Comparison of ENCODE assay signal across 19 cellular contexts in genomic region chr19:30630289-30631034, GRCh38.
"Had no signal": no experiment of that assay in that cellular context is flagged by ENCODE, and none has a peak within 500 bp of the region (broad histone marks: within the 10 kb centered on the region; RNA-seq: fewer than 3 reads in every experiment).

No MANE protein-coding gene starts in this region.

- H3K27ac Mint-ChIP-seq: activated CD4-positive, alpha-beta memory T cell treated with anti-CD3 and anti-CD28 coated beads for 36 hours; activated CD4-positive, alpha-beta T cell treated with anti-CD3 and anti-CD28 coated beads for 36 hours; activated naive CD4-positive, alpha-beta T cell treated with anti-CD3 and anti-CD28 coated beads, Interleukin-2, amount 50 U/mL, for 72 hours; activated T-helper 1 cell treated with anti-CD3 and anti-CD28 coated beads, Interleukin-12 subunit alpha, Interleukin-12 subunit beta, Interleukin-2, Interleukin-4 antibody, amounts not matched to agents 30 ng/mL and 10 ng/mL and 1 ng/mL, durations not matched to agents 14 hours and 24 hours and 36 hours; effector memory CD8-positive, alpha-beta T cell; naive thymus-derived CD8-positive, alpha-beta T cell; stimulated activated naive CD8-positive, alpha-beta T cell treated with anti-CD3 and anti-CD28 coated beads, Interleukin-15, amount 100 ng/mL, for 72 hours; type B pancreatic cell had no signal

- H3K4me3 Mint-ChIP-seq: activated CD4-positive, alpha-beta memory T cell treated with anti-CD3 and anti-CD28 coated beads for 36 hours; activated CD4-positive, alpha-beta T cell treated with anti-CD3 and anti-CD28 coated beads for 36 hours; activated T-helper 1 cell treated with anti-CD3 and anti-CD28 coated beads, Interleukin-12 subunit alpha, Interleukin-12 subunit beta, Interleukin-2, Interleukin-4 antibody, amounts not matched to agents 30 ng/mL and 10 ng/mL and 1 ng/mL, durations not matched to agents 14 hours and 24 hours and 36 hours; effector memory CD8-positive, alpha-beta T cell; naive thymus-derived CD8-positive, alpha-beta T cell; stimulated activated naive CD8-positive, alpha-beta T cell treated with anti-CD3 and anti-CD28 coated beads, Interleukin-15, amount 100 ng/mL, for 72 hours; type B pancreatic cell had no signal

- H3K4me1 Mint-ChIP-seq: activated CD4-positive, alpha-beta T cell treated with anti-CD3 and anti-CD28 coated beads for 36 hours; naive thymus-derived CD8-positive, alpha-beta T cell; stimulated activated naive CD8-positive, alpha-beta T cell treated with anti-CD3 and anti-CD28 coated beads, Interleukin-15, amount 100 ng/mL, for 72 hours had no signal

- H3K36me3 ChIP-seq: adrenal gland, cardiac muscle cell, lower lobe of right lung, pancreas, suprapubic skin had no signal

- H3K36me3 Mint-ChIP-seq: activated CD4-positive, alpha-beta memory T cell treated with anti-CD3 and anti-CD28 coated beads for 36 hours; activated naive CD4-positive, alpha-beta T cell treated with anti-CD3 and anti-CD28 coated beads, Interleukin-2, amount 50 U/mL, for 72 hours; naive thymus-derived CD8-positive, alpha-beta T cell; type B pancreatic cell had no signal

- H3K4me2 ChIP-seq: smooth muscle cell had no signal

- H3K9me3 Mint-ChIP-seq: activated CD4-positive, alpha-beta memory T cell treated with anti-CD3 and anti-CD28 coated beads for 36 hours; activated naive CD4-positive, alpha-beta T cell treated with anti-CD3 and anti-CD28 coated beads, Interleukin-2, amount 50 U/mL, for 72 hours; activated T-helper 1 cell treated with anti-CD3 and anti-CD28 coated beads, Interleukin-12 subunit alpha, Interleukin-12 subunit beta, Interleukin-2, Interleukin-4 antibody, amounts not matched to agents 30 ng/mL and 10 ng/mL and 1 ng/mL, durations not matched to agents 14 hours and 24 hours and 36 hours; effector memory CD8-positive, alpha-beta T cell; stimulated activated naive CD8-positive, alpha-beta T cell treated with anti-CD3 and anti-CD28 coated beads, Interleukin-15, amount 100 ng/mL, for 72 hours; type B pancreatic cell had no signal

- H3K9me3 ChIP-seq: adrenal gland, lower lobe of right lung, pancreas, suprapubic skin had no signal

- H3K4me3 ChIP-seq: adrenal gland, cardiac muscle cell, lower lobe of right lung, pancreas, smooth muscle cell, suprapubic skin had no signal

- H3K27ac ChIP-seq: adrenal gland, cardiac muscle cell, lower lobe of right lung, pancreas, suprapubic skin had no signal

- H3K27me3 Mint-ChIP-seq: activated CD4-positive, alpha-beta memory T cell treated with anti-CD3 and anti-CD28 coated beads for 36 hours; effector memory CD8-positive, alpha-beta T cell; stimulated activated naive CD8-positive, alpha-beta T cell treated with anti-CD3 and anti-CD28 coated beads, Interleukin-15, amount 100 ng/mL, for 72 hours had no signal

- H3K27me3 ChIP-seq: adrenal gland, cardiac muscle cell, pancreas, suprapubic skin had no signal

- DNase-seq: activated CD4-positive, alpha-beta memory T cell treated with anti-CD3 and anti-CD28 coated beads for 36 hours; activated CD4-positive, alpha-beta T cell treated with anti-CD3 and anti-CD28 coated beads for 36 hours; activated gamma-delta T cell treated with Interleukin-2 at 50 U/mL for 16 hours; activated T-cell treated with anti-CD3 and anti-CD28 coated beads for 4 hours; adrenal gland; effector memory CD8-positive, alpha-beta T cell; foreskin fibroblast; lower lobe of right lung; naive thymus-derived CD8-positive, alpha-beta T cell; pancreas; stimulated activated CD4-positive, alpha-beta T cell treated with anti-CD3 and anti-CD28 coated beads, Interleukin-4, amount 100 ng/mL, for 1 hour; stimulated activated naive CD8-positive, alpha-beta T cell treated with anti-CD3 and anti-CD28 coated beads, Interleukin-15, amount 100 ng/mL, for 72 hours had no signal

- ATAC-seq: activated CD4-positive, alpha-beta T cell treated with anti-CD3 and anti-CD28 coated beads for 36 hours; activated naive CD4-positive, alpha-beta T cell treated with anti-CD3 and anti-CD28 coated beads, Interleukin-2, amount 50 U/mL, for 72 hours; effector memory CD8-positive, alpha-beta T cell; lower lobe of right lung; naive thymus-derived CD8-positive, alpha-beta T cell; pancreas; sciatic nerve; stimulated activated naive CD8-positive, alpha-beta T cell treated with anti-CD3 and anti-CD28 coated beads, Interleukin-15, amount 100 ng/mL, for 72 hours had no signal

- H3K4me1 ChIP-seq: adrenal gland, lower lobe of right lung, pancreas, suprapubic skin had no signal
